In genomic region chr6:170366248-170366960, GRCh38 we compare ENCODE assay signal across 1 cellular context.
TF ChIP-seq lines count a peak whose summit lies in the region.

No MANE protein-coding gene starts in this region.

TF ChIP-seq in HepG2, 621 proteins besides CTCF, POLR2A, EP300 and RAD21 (continued from another document and continues in another):
- TF ChIP-seq CERS6 (CRISPR knock-in tag; IDR thresholded peaks at IDR 0.05) (no peak), MEIS1 (CRISPR knock-in tag; IDR thresholded peaks at IDR 0.05; ENCODE audit: borderline replicate concordance) (no peak), GATA4 (IDR thresholded peaks at IDR 0.05; ENCODE audit: borderline replicate concordance, low read depth) (no peak), ZNF331 (CRISPR knock-in tag; IDR thresholded peaks at IDR 0.05) (peak; percentile 54; the same call in 1 of the 2 replicates), DBP (CRISPR knock-in tag; IDR thresholded peaks at IDR 0.05; ENCODE audit: not compliant biosample characterization) (no peak), ZBTB38 (CRISPR knock-in tag; IDR thresholded peaks at IDR 0.05) (peak; percentile 81), ZNF674 (CRISPR knock-in tag; IDR thresholded peaks at IDR 0.05; ENCODE audit: low read depth) (no peak), ZC3H13 (CRISPR knock-in tag; IDR thresholded peaks at IDR 0.05) (no peak), ZNF563 (CRISPR knock-in tag; IDR thresholded peaks at IDR 0.05) (no peak), ZFP41 (CRISPR knock-in tag; IDR thresholded peaks at IDR 0.05; ENCODE audit: borderline replicate concordance) (no peak), KDM5A (IDR thresholded peaks at IDR 0.05; ENCODE audit: borderline replicate concordance, low read length) (no peak), ZFP1 (CRISPR knock-in tag; IDR thresholded peaks at IDR 0.05) (no peak), CREB3 (CRISPR knock-in tag; IDR thresholded peaks at IDR 0.05) (no peak), ZKSCAN8 (CRISPR knock-in tag; IDR thresholded peaks at IDR 0.05; ENCODE audit: borderline replicate concordance) (peak; percentile 42; the same call in 1 of the 2 replicates), RBM22 (optimal IDR thresholded peaks at IDR 0.05; ENCODE audit: low read length) (no peak), PTBP1 (IDR thresholded peaks at IDR 0.05; ENCODE audit: low read depth, low read length, poor library complexity, severe bottlenecking) (no peak), FOSL2 (CRISPR knock-in tag; IDR thresholded peaks at IDR 0.05) (peak; percentile 50; the same call in 1 of the 2 replicates), ZNF530 (CRISPR knock-in tag; IDR thresholded peaks at IDR 0.05; ENCODE audit: low read depth) (no peak), DNMT3B (CRISPR knock-in tag; conservative IDR thresholded peaks at IDR 0.05) (no peak), THAP7 (CRISPR knock-in tag; IDR thresholded peaks at IDR 0.05) (0 out of 2 replicates have a peak, but pooled peaks have one; percentile 14), PITX1 (CRISPR knock-in tag; IDR thresholded peaks at IDR 0.05) (peak; percentile 76), HDAC6 (IDR thresholded peaks at IDR 0.05; ENCODE audit: low read depth, low read length) (no peak), BRD4 (CRISPR knock-in tag; IDR thresholded peaks at IDR 0.05) (no peak), ZNF780A (CRISPR knock-in tag; IDR thresholded peaks at IDR 0.05) (no peak), HNF4G (IDR thresholded peaks at IDR 0.05; ENCODE audit: borderline replicate concordance, low read depth, low read length) (no peak), HNF4G (CRISPR knock-in tag; IDR thresholded peaks at IDR 0.05; ENCODE audit: borderline replicate concordance, low read depth) (no peak), ARID4A (CRISPR knock-in tag; IDR thresholded peaks at IDR 0.05; ENCODE audit: borderline replicate concordance) (peak; percentile 33; the same call in 1 of the 2 replicates), ZBTB8A (CRISPR knock-in tag; IDR thresholded peaks at IDR 0.05; ENCODE audit: borderline replicate concordance, low read depth) (no peak), ZSCAN5A (CRISPR knock-in tag; IDR thresholded peaks at IDR 0.05; ENCODE audit: borderline replicate concordance) (no peak), TBX2 (CRISPR knock-in tag; IDR thresholded peaks at IDR 0.05; ENCODE audit: borderline replicate concordance) (peak; percentile 83; the same call in 1 of the 2 replicates), HNRNPLL (IDR thresholded peaks at IDR 0.05; ENCODE audit: low read depth, low read length, poor library complexity, severe bottlenecking) (no peak), TRIM24 (CRISPR knock-in tag; IDR thresholded peaks at IDR 0.05) (no peak), TARDBP (CRISPR knock-in tag; IDR thresholded peaks at IDR 0.05) (peak; percentile 64; the same call in 1 of the 2 replicates), DMAP1 (CRISPR knock-in tag; IDR thresholded peaks at IDR 0.05) (no peak), ZNF607 (CRISPR knock-in tag; IDR thresholded peaks at IDR 0.05; ENCODE audit: borderline replicate concordance) (no peak), AGO2 (optimal IDR thresholded peaks at IDR 0.05; ENCODE audit: low read depth, low read length) (no peak), RXRA (CRISPR knock-in tag; IDR thresholded peaks at IDR 0.05) (peak; percentile 57; the same call in 1 of the 2 replicates), KLF15 (CRISPR knock-in tag; IDR thresholded peaks at IDR 0.05; ENCODE audit: borderline replicate concordance) (no peak), ZNF747 (CRISPR knock-in tag; IDR thresholded peaks at IDR 0.05; ENCODE audit: borderline replicate concordance) (no peak), ZNF644 (CRISPR knock-in tag; IDR thresholded peaks at IDR 0.05; ENCODE audit: low read depth) (no peak), ZNF430 (CRISPR knock-in tag; IDR thresholded peaks at IDR 0.05) (peak; percentile 37; the same call in 1 of the 2 replicates), NBN (conservative IDR thresholded peaks at IDR 0.05) (no peak), CAMTA2 (CRISPR knock-in tag; IDR thresholded peaks at IDR 0.05; ENCODE audit: borderline replicate concordance) (no peak), ZNF557 (CRISPR knock-in tag; IDR thresholded peaks at IDR 0.05) (no peak), FOXA1 (IDR thresholded peaks at IDR 0.05) (no peak), FOXA1 (CRISPR knock-in tag; IDR thresholded peaks at IDR 0.05) (peak; percentile 92), RBAK (CRISPR knock-in tag; IDR thresholded peaks at IDR 0.05) (no peak), FOXJ3 (CRISPR knock-in tag; IDR thresholded peaks at IDR 0.05; ENCODE audit: borderline replicate concordance) (peak; percentile 74; the same call in 1 of the 2 replicates), ZNF652 (CRISPR knock-in tag; IDR thresholded peaks at IDR 0.05; ENCODE audit: borderline replicate concordance, low read depth) (no peak), HOXA5 (CRISPR knock-in tag; IDR thresholded peaks at IDR 0.05) (no peak), SKIL (CRISPR knock-in tag; IDR thresholded peaks at IDR 0.05; ENCODE audit: borderline replicate concordance) (no peak)
- TF ChIP-seq, protein P1, sequence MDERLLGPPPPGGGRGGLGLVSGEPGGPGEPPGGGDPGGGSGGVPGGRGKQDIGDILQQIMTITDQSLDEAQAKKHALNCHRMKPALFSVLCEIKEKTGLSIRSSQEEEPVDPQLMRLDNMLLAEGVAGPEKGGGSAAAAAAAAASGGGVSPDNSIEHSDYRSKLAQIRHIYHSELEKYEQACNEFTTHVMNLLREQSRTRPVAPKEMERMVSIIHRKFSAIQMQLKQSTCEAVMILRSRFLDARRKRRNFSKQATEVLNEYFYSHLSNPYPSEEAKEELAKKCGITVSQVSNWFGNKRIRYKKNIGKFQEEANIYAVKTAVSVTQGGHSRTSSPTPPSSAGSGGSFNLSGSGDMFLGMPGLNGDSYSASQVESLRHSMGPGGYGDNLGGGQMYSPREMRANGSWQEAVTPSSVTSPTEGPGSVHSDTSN (CRISPR knock-in tag; IDR thresholded peaks at IDR 0.05), result no peak
